In the genomic region with DNA sequence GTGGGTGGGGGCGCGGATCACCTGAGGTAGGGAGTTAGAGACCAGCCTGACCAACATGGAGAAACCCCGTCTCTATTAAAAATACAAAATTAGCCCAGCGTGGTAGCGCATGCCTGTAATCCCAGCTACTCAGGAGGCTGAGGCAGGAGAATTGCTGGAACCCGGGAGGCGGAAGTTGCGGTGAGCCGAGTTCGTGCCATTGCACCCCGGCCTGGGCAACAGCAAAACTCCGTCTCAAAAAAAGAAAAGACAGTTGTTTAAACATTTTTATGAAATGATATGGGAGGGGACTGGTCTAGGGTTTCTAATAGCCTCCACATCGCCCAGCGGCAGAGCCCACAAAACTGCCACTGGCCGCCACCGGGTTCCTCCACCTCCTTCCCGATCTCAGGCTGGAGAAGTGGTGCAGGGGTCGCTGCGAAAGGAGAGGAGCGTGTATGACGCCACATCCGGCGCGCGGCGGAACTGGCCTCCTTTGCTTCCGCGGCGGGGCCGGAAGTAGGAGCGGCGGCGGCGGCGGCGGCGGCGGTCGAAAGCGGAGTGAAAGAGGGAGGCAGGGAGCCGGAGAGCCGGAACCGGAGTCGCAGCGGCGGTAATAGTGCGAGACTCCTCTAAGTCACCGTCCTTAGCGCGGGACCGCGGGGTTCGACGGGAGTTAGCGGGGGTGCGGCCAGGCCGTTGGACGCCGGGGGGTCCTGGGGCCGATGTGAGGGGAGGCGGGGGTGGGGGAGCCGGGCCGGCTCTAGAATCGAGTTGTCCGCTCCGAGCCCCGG, we compare ENCODE assay signal across 1 cellular context.
TF ChIP-seq lines count a peak whose summit lies in the region.

PPP4C (plus strand) TSS at position 492 of the 773 bp plus-strand sequence. CDS start 384 bp downstream, outside the sequence.

TF ChIP-seq in HepG2, 621 proteins besides CTCF, POLR2A, EP300 and RAD21 (continued from another document and continues in another):
- TF ChIP-seq, protein P1, sequence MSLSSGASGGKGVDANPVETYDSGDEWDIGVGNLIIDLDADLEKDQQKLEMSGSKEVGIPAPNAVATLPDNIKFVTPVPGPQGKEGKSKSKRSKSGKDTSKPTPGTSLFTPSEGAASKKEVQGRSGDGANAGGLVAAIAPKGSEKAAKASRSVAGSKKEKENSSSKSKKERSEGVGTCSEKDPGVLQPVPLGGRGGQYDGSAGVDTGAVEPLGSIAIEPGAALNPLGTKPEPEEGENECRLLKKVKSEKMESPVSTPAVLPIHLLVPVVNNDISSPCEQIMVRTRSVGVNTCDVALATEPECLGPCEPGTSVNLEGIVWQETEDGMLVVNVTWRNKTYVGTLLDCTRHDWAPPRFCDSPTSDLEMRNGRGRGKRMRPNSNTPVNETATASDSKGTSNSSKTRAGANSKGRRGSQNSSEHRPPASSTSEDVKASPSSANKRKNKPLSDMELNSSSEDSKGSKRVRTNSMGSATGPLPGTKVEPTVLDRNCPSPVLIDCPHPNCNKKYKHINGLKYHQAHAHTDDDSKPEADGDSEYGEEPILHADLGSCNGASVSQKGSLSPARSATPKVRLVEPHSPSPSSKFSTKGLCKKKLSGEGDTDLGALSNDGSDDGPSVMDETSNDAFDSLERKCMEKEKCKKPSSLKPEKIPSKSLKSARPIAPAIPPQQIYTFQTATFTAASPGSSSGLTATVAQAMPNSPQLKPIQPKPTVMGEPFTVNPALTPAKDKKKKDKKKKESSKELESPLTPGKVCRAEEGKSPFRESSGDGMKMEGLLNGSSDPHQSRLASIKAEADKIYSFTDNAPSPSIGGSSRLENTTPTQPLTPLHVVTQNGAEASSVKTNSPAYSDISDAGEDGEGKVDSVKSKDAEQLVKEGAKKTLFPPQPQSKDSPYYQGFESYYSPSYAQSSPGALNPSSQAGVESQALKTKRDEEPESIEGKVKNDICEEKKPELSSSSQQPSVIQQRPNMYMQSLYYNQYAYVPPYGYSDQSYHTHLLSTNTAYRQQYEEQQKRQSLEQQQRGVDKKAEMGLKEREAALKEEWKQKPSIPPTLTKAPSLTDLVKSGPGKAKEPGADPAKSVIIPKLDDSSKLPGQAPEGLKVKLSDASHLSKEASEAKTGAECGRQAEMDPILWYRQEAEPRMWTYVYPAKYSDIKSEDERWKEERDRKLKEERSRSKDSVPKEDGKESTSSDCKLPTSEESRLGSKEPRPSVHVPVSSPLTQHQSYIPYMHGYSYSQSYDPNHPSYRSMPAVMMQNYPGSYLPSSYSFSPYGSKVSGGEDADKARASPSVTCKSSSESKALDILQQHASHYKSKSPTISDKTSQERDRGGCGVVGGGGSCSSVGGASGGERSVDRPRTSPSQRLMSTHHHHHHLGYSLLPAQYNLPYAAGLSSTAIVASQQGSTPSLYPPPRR (CRISPR knock-in tag; IDR thresholded peaks at IDR 0.05; ENCODE audit: borderline replicate concordance): peak; percentile 7; the same call in 1 of the 2 replicates
- TF ChIP-seq ZNF746 (CRISPR knock-in tag; IDR thresholded peaks at IDR 0.05) (peak; percentile 39; the same call in 1 of the 2 replicates), MLXIP (CRISPR knock-in tag; IDR thresholded peaks at IDR 0.05; ENCODE audit: borderline replicate concordance) (no peak), CHD4 (IDR thresholded peaks at IDR 0.05; ENCODE audit: borderline replicate concordance, low read length) (no peak), CREB1 (IDR thresholded peaks at IDR 0.05) (peak; percentile 91), CREB1 (CRISPR knock-in tag; IDR thresholded peaks at IDR 0.05) (peak; percentile 97), ZNF577 (CRISPR knock-in tag; IDR thresholded peaks at IDR 0.05; ENCODE audit: borderline replicate concordance, low read depth) (no peak), MIER3 (CRISPR knock-in tag; IDR thresholded peaks at IDR 0.05; ENCODE audit: borderline replicate concordance) (peak; percentile 19; the same call in 1 of the 2 replicates), SOX13 (IDR thresholded peaks at IDR 0.05) (no peak), SOX13 (CRISPR knock-in tag; conservative IDR thresholded peaks at IDR 0.05 in 1 of 2, IDR thresholded peaks at IDR 0.05 in 1 of 2) (0 out of 4 replicates have a peak, but pooled peaks of 1 of the 2 experiments have one; percentile 26), ZNF547 (CRISPR knock-in tag; IDR thresholded peaks at IDR 0.05) (peak; percentile 75; the same call in 1 of the 2 replicates), ZNF460 (CRISPR knock-in tag; IDR thresholded peaks at IDR 0.05; ENCODE audit: borderline replicate concordance) (no peak; the same call in none of the 2 replicates), BCLAF1 (IDR thresholded peaks at IDR 0.05) (no peak), KDM6A (CRISPR knock-in tag; IDR thresholded peaks at IDR 0.05; ENCODE audit: low read depth) (no peak), SP4 (CRISPR knock-in tag; IDR thresholded peaks at IDR 0.05) (peak; percentile 28; the same call in 1 of the 2 replicates), ISL2 (CRISPR knock-in tag; IDR thresholded peaks at IDR 0.05) (no peak), RERE (CRISPR knock-in tag; IDR thresholded peaks at IDR 0.05; ENCODE audit: low read depth) (no peak), CSRNP1 (CRISPR knock-in tag; IDR thresholded peaks at IDR 0.05) (no peak), HOMEZ (CRISPR knock-in tag; IDR thresholded peaks at IDR 0.05; ENCODE audit: low read depth) (0 out of 2 replicates have a peak, but pooled peaks have one; percentile 36), RFX1 (IDR thresholded peaks at IDR 0.05) (no peak), RBAK (CRISPR knock-in tag; IDR thresholded peaks at IDR 0.05) (0 out of 2 replicates have a peak, but pooled peaks have one; percentile 64), NFE2L2 (IDR thresholded peaks at IDR 0.05; ENCODE audit: low read length) (no peak)
- TF ChIP-seq, protein P2, sequence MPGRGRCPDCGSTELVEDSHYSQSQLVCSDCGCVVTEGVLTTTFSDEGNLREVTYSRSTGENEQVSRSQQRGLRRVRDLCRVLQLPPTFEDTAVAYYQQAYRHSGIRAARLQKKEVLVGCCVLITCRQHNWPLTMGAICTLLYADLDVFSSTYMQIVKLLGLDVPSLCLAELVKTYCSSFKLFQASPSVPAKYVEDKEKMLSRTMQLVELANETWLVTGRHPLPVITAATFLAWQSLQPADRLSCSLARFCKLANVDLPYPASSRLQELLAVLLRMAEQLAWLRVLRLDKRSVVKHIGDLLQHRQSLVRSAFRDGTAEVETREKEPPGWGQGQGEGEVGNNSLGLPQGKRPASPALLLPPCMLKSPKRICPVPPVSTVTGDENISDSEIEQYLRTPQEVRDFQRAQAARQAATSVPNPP (CRISPR knock-in tag; IDR thresholded peaks at IDR 0.05): peak; percentile 24; the same call in 1 of the 2 replicates
